30 cellular contexts compared by ENCODE assay signal in the genomic region with DNA sequence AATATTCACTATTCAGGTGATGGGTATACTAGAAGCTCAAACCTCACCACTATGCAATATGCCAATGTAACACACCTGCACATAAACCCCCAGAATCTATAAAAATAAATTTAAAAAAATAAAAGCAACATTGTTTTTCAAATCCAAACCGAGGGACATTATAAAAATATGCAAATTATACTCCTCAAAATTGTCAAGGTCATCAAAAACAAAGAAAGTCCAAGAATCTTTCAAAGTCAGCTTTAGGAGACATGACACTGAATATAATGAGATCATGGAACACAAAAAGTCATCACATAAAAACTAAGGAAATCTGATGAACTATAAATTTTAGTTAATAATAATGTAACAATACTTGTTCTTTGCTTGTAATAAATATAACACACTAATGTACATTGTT. TPM values are rescaled to one million over a fixed set of nuclear protein-coding genes. Genes with fewer than 3 reads are reported as not detected.
"Had no signal": no experiment of that assay in that cellular context is flagged by ENCODE, and none has a peak within 500 bp of the region (broad histone marks: within the 10 kb centered on the region; RNA-seq: fewer than 3 reads in every experiment).

No MANE protein-coding gene starts in this region.

- ATAC-seq: activated CD8-positive, alpha-beta T cell treated with anti-CD3 and anti-CD28 coated beads for 36 hours; activated naive CD4-positive, alpha-beta T cell treated with anti-CD3 and anti-CD28 coated beads, Interleukin-2, amount 50 U/mL, for 72 hours; activated T-cell treated with anti-CD3 and anti-CD28 coated beads, Interleukin-2, amount 50 U/mL, for 4 hours; body of pancreas had no signal

- H3K4me1 ChIP-seq: adrenal gland, body of pancreas, breast epithelium had no signal

- H3K27ac ChIP-seq: adrenal gland, body of pancreas, brain microvascular endothelial cell, breast epithelium, VCaP had no signal

- H3K4me3 ChIP-seq: adrenal gland, body of pancreas, breast epithelium had no signal

- DNase-seq: activated B cell treated with CpG ODN at 0.5 μM for 24 hours; activated CD4-positive, alpha-beta memory T cell treated with anti-CD3 and anti-CD28 coated beads for 36 hours; activated CD4-positive, alpha-beta T cell treated with anti-CD3 and anti-CD28 coated beads for 4 hours; activated CD4-positive, alpha-beta T cell treated with anti-CD3 and anti-CD28 coated beads, Interleukin-2, amount 10 ng/mL, durations not matched to agents 24 days and 14 days; activated CD4-positive, alpha-beta T cell treated with anti-CD3 and anti-CD28 coated beads, Interleukin-2, amount 50 U/mL, for 1 hour; activated CD4-positive, alpha-beta T cell treated with anti-CD3 and anti-CD28 coated beads, Interleukin-2, amount 50 U/mL, for 4 hours; activated CD4-positive, CD25-positive, alpha-beta regulatory T cell treated with anti-CD3 and anti-CD28 coated beads, Interleukin-2, amount 50 U/mL, for 72 hours; activated CD8-positive, alpha-beta memory T cell treated with anti-CD3 and anti-CD28 coated beads, Interleukin-2, amount 50 U/mL, for 4 hours; activated CD8-positive, alpha-beta T cell treated with anti-CD3 and anti-CD28 coated beads for 36 hours; activated effector memory CD4-positive, alpha-beta T cell treated with Interleukin-2 at 50 U/mL for 16 hours; activated gamma-delta T cell; activated naive CD4-positive, alpha-beta T cell treated with anti-CD3 and anti-CD28 coated beads for 36 hours; activated naive CD4-positive, alpha-beta T cell treated with anti-CD3 and anti-CD28 coated beads, Interleukin-2, amount 50 U/mL, for 16 hours; activated naive CD8-positive, alpha-beta T cell treated with anti-CD3 and anti-CD28 coated beads for 36 hours; activated T-cell treated with anti-CD3 and anti-CD28 coated beads for 4 hours; activated T-cell treated with anti-CD3 and anti-CD28 coated beads, Interleukin-2, amount 50 U/mL, for 1 hour; activated T-cell treated with anti-CD3 and anti-CD28 coated beads, Interleukin-2, amount 50 U/mL, for 4 hours; adrenal gland; amniotic stem cell; aorta; body of pancreas; brain microvascular endothelial cell; central memory CD4-positive, alpha-beta T cell; T-helper 1 cell; T-helper 2 cell; T-helper 9 cell had no signal

- H3K36me3 ChIP-seq: adrenal gland, brain microvascular endothelial cell, breast epithelium had no signal

- H3K27me3 ChIP-seq: adrenal gland, body of pancreas, brain microvascular endothelial cell, breast epithelium had no signal

- H3K9me3 ChIP-seq: body of pancreas, breast epithelium had no signal

RNA-seq across cellular contexts. Expression of gene AR, which starts 43.2 kb away (rescaled TPM):
- total RNA-seq: activated B cell treated with CpG ODN at 0.5 μM for 24 hours; activated CD4-positive, alpha-beta T cell treated with anti-CD3 and anti-CD28 coated beads, Interleukin-2, amount 10 ng/mL, durations not matched to agents 24 days and 14 days; activated CD8-positive, alpha-beta memory T cell treated with anti-CD3 and anti-CD28 coated beads for 36 hours; activated CD8-positive, alpha-beta T cell treated with anti-CD3 and anti-CD28 coated beads for 36 hours; activated naive CD4-positive, alpha-beta T cell treated with anti-CD3 and anti-CD28 coated beads for 36 hours; activated naive CD4-positive, alpha-beta T cell treated with anti-CD3 and anti-CD28 coated beads, Interleukin-2, amount 50 U/mL, for 72 hours; activated naive CD8-positive, alpha-beta T cell treated with anti-CD3 and anti-CD28 coated beads for 36 hours had no signal
